In genomic region chr3:173135059-173135458, GRCh38 we compare ENCODE assay signal across 14 cellular contexts. TPM values are rescaled to one million over a fixed set of nuclear protein-coding genes. Genes with fewer than 3 reads are reported as not detected.
DNase-seq lines count a peak whose midpoint lies in the region.
"Had no signal": no experiment of that assay in that cellular context is flagged by ENCODE, and none has a peak within 500 bp of the region (broad histone marks: within the 10 kb centered on the region; RNA-seq: fewer than 3 reads in every experiment).

No MANE protein-coding gene starts in this region.

- DNase-seq in A172 (ENCODE audit: low spot score) (peak; percentile 5), HT1080 (ENCODE audit: low read depth) (peak; percentile 35), SW480 (ENCODE audit: low spot score) (peak; percentile 17), glomerular visceral epithelial cell (ENCODE audit: extremely low spot score) (peak; percentile 44), T-helper 2 cell (no peak), HPDE6-E6E7 (ENCODE audit: extremely low spot score) (no peak), NOMO-1 treated with DMSO at 0.1 percent for 48 hours (lab: John Stamatoyannopoulos, UW; ENCODE audit: unreplicated experiment) (no peak)
- no peak for DNase-seq in activated CD8-positive, alpha-beta memory T cell treated with anti-CD3 and anti-CD28 coated beads for 24 hours
- DNase-seq: DMS 273 treated with DMSO at 0.1 percent for 48 hours, NCI-H1105 treated with DMSO at 0.1 percent for 48 hours, NCI-H1694 treated with DMSO at 0.1 percent for 48 hours, NCI-H446, PC-9 had no signal

RNA-seq across cellular contexts. Expression of gene SPATA16, which starts 6.0 kb away (rescaled TPM):
- total RNA-seq in A172 (2014; rRNA removed; shearing (Covaris generic)): not detected in 2 replicates
- total RNA-seq in HT1080 (2014; rRNA removed; shearing (Covaris generic)): not detected in 2 replicates
- not detected in 2 replicates for polyA plus RNA-seq in HT1080 (2015; cell fraction: cytosol; rRNA removed)
- polyA plus RNA-seq in HT1080 (2015; cell fraction: nucleus; rRNA removed): not detected in 2 replicates
- total RNA-seq: PC-9, Right ventricle myocardium inferior had no signal

Comparison
In these comparisons a context has a peak if more than half of its experiments do, and no peak if none do; other contexts are left out.
1. DNase-seq: peak in A172 (single experiment), HT1080 (single experiment), SW480 (single experiment) and glomerular visceral epithelial cell (single experiment); none in T-helper 2 cell (0 of 5), HPDE6-E6E7 (single experiment), NOMO-1 treated with DMSO at 0.1 percent for 48 hours (single experiment) and activated CD8-positive, alpha-beta memory T cell treated with anti-CD3 and anti-CD28 coated beads for 24 hours (single experiment).